Comparison of ENCODE assay signal across 21 cellular contexts in genomic region chr2:108220191-108220590, GRCh38. TPM values are rescaled to one million over a fixed set of nuclear protein-coding genes. Genes with fewer than 3 reads are reported as not detected.
DNase-seq lines count a peak whose midpoint lies in the region; ATAC-seq, FAIRE-seq and TF ChIP-seq lines count a peak whose summit lies in the region.
"Had no signal": no experiment of that assay in that cellular context is flagged by ENCODE, and none has a peak within 500 bp of the region (broad histone marks: within the 10 kb centered on the region; RNA-seq: fewer than 3 reads in every experiment).

No MANE protein-coding gene starts in this region.

- CTCF ChIA-PET in HepG2 (lab: Yijun Ruan, JAX; ENCODE audit: low intra/inter-chr PET ratio, low total read pairs) (no interaction called here), Calu3 (lab: Charles Lee) (no interaction called here)

- FAIRE-seq in HepG2 (lab: Jason Lieb, UNC), result no peak
- FAIRE-seq: GM12891 had no signal

- BruUV-seq in HepG2 (replicated peaks; lab: Mats Ljungman, UMichigan), result no TSS peak
- no TSS peak for BruUV-seq in Calu3 (replicated peaks; lab: Mats Ljungman, UMichigan)

- no peak overlapping the region for H3K4me3 ChIP-seq in HepG2 (replicated peaks in 1 of 3; ENCODE audit: insufficient read depth in 1 of 3, low read depth in 2 of 3, low read length in 3 of 3)
- H3K4me3 ChIP-seq in right lobe of liver, result no peak overlapping the region
- no peak overlapping the region for H3K4me3 ChIP-seq in SJCRH30
- H3K4me3 ChIP-seq in prostate gland, result no peak overlapping the region
- H3K4me3 ChIP-seq: SJSA1 had no signal

- no peak overlapping the region for H3K27ac ChIP-seq in HepG2 (ENCODE audit: extremely low read length, insufficient read depth, low read length)
- H3K27ac ChIP-seq in right lobe of liver, result no peak overlapping the region
- H3K27ac ChIP-seq in SJCRH30, result no peak overlapping the region
- peak overlapping the region; percentile 28 to 72 for H3K27ac ChIP-seq in prostate gland
- H3K27ac ChIP-seq: SJSA1 had no signal

- no peaks in the 10 kb centered on the region for H4K20me1 ChIP-seq in HepG2 (ENCODE audit: insufficient read depth, low read length)

- no peaks in the 10 kb centered on the region for H3K36me3 Mint-ChIP-seq in Calu3 (ENCODE audit: insufficient read depth, unreplicated experiment)
- H3K36me3 Mint-ChIP-seq: CD8-positive, alpha-beta T cell had no signal

- H2AFZ ChIP-seq in HepG2 (ENCODE audit: low read length), result no peak overlapping the region

- intact Hi-C loops in HepG2 (cut with micrococcal nuclease; ENCODE audit: unreplicated experiment) (no loop called here), right lobe of liver (cut with DNase I) (no loop called here), prostate gland (cut with DNase I) (no loop called here), Calu3 (cut with micrococcal nuclease; ENCODE audit: unreplicated experiment) (no loop called here)

- no peak for ATAC-seq in HepG2
- no peak for ATAC-seq in right lobe of liver
- ATAC-seq in GM21381 (IDR thresholded peaks at IDR 0.05; ENCODE audit: unreplicated experiment), result no peak
- ATAC-seq: CD8-positive, alpha-beta T cell; HCT116 had no signal

- no peak overlapping the region for H3K4me2 ChIP-seq in HepG2 (ENCODE audit: low read depth, low read length)

- no peaks in the 10 kb centered on the region for H3K27me3 Mint-ChIP-seq in Calu3 (ENCODE audit: unreplicated experiment)

- H3K79me2 ChIP-seq in HepG2 (ENCODE audit: insufficient read depth, low read length), result no peaks in the 10 kb centered on the region

- no peak for TF ChIP-seq RAD21 in HepG2 (CRISPR knock-in tag; IDR thresholded peaks at IDR 0.05)

- H3K27me3 ChIP-seq in HepG2 (ENCODE audit: control insufficient read depth in 1 of 2, insufficient read depth in 2 of 2, low read length in 2 of 2) (no peaks in the 10 kb centered on the region), right lobe of liver (no peaks in the 10 kb centered on the region), SJCRH30 (no peaks in the 10 kb centered on the region), prostate gland (replicated peaks; ENCODE audit: insufficient read depth) (no peaks in the 10 kb centered on the region)
- H3K27me3 ChIP-seq: SJSA1 had no signal

- TF ChIP-seq EP300 in HepG2 (IDR thresholded peaks at IDR 0.05; ENCODE audit: low read depth in 2 of 2, low read length in 2 of 2) (no peak), HepG2 (CRISPR knock-in tag; IDR thresholded peaks at IDR 0.05; ENCODE audit: borderline replicate concordance) (no peak)

- peaks cover 5% of the 10 kb centered on the region for H3K9me3 Mint-ChIP-seq in Calu3 (ENCODE audit: low read depth, unreplicated experiment)

- POLR2A ChIA-PET in HepG2 (lab: Yijun Ruan, JAX), result no interaction called here

- DNase-seq in HepG2 (ENCODE audit: low spot score), result no peak
- no peak for DNase-seq in right lobe of liver
- DNase-seq in SJCRH30, result peak; percentile 53 to 68
- DNase-seq in prostate gland (ENCODE audit: low spot score), result peak; percentile 50
- DNase-seq in SW 1271 (lab: John Stamatoyannopoulos, UW), result no peak
- no peak for DNase-seq in Calu3
- DNase-seq: CD8-positive, alpha-beta T cell; GF-D8; Karpas-422; MV-4-11; NCI-H1105; NCI-H1436 treated with DMSO at 0.1 percent for 48 hours; NCI-H187 treated with DMSO at 0.1 percent for 48 hours; NCI-H510A treated with DMSO at 0.1 percent for 48 hours had no signal

- no peaks in the 10 kb centered on the region for H3K4me1 Mint-ChIP-seq in Calu3 (ENCODE audit: low read depth, unreplicated experiment)

- 84% methylated on average over 3 of the region's 3 CpGs for WGBS in HepG2 (ENCODE audit: low lambda C conversion rate)
- WGBS in right lobe of liver (ENCODE audit: insufficient coverage, low coverage, low lambda C conversion rate, missing lambda C conversion rate), result 78% methylated on average over 3 of the region's 3 CpGs
- WGBS in prostate gland, result 68% methylated on average over 3 of the region's 3 CpGs

- TF ChIP-seq CTCF in HepG2 (CRISPR knock-in tag; IDR thresholded peaks at IDR 0.05) (no peak), right lobe of liver (IDR thresholded peaks at IDR 0.05) (no peak), prostate gland (IDR thresholded peaks at IDR 0.05) (no peak), Calu3 (IDR thresholded peaks at IDR 0.05; ENCODE audit: unreplicated experiment) (no peak)

- no peak overlapping the region for H3K4me3 Mint-ChIP-seq in Calu3 (ENCODE audit: low read depth, unreplicated experiment)
- H3K4me3 Mint-ChIP-seq: CD8-positive, alpha-beta T cell had no signal

- H3K9ac ChIP-seq in HepG2 (ENCODE audit: insufficient read depth, low read depth, low read length), result no peak overlapping the region

- H3K36me3 ChIP-seq in HepG2 (replicated peaks in 1 of 2; ENCODE audit: control insufficient read depth in 1 of 2, insufficient read depth in 2 of 2, low read length in 2 of 2) (no peaks in the 10 kb centered on the region), right lobe of liver (no peaks in the 10 kb centered on the region), SJCRH30 (no peaks in the 10 kb centered on the region), prostate gland (no peaks in the 10 kb centered on the region)
- H3K36me3 ChIP-seq: SJSA1 had no signal

- H3K4me1 ChIP-seq in HepG2 (ENCODE audit: insufficient read depth, low read length) (peaks cover 22% of the 10 kb centered on the region), right lobe of liver (no peaks in the 10 kb centered on the region), SJCRH30 (no peaks in the 10 kb centered on the region), prostate gland (replicated peaks) (peaks cover 5% of the 10 kb centered on the region)

- in situ Hi-C loops in HepG2 (cut with HindIII; ENCODE audit: extremely low pct_ligation_motif_present, low pct_unique_long_range_greater_than_20kb), result loop anchor here (25.0 kb wide), 1 partner anchor 367 kb away; no protein-coding TSS in a partner anchor

- TF ChIP-seq POLR2A in HepG2 (IDR thresholded peaks at IDR 0.05; ENCODE audit: insufficient read depth in 1 of 2, low read depth in 2 of 2, low read length in 2 of 2) (no peak), right lobe of liver (IDR thresholded peaks at IDR 0.05) (no peak), prostate gland (IDR thresholded peaks at IDR 0.05) (no peak)

- H3K9me3 ChIP-seq in HepG2 (ENCODE audit: low read length) (peaks cover 15% of the 10 kb centered on the region), right lobe of liver (peaks cover 0 to 7% (median 0%) of the 10 kb centered on the region in 4 donors), SJCRH30 (replicated peaks) (0 out of 2 replicates have a peak, but pooled peaks cover 2% of the 10 kb centered on the region), prostate gland (no peaks in the 10 kb centered on the region)

- no peak overlapping the region for H3K27ac Mint-ChIP-seq in Calu3 (ENCODE audit: unreplicated experiment)
- H3K27ac Mint-ChIP-seq: CD8-positive, alpha-beta T cell had no signal

TF ChIP-seq in HepG2, 621 proteins besides CTCF, POLR2A, EP300 and RAD21:
- TF ChIP-seq ZNF33A (CRISPR knock-in tag; IDR thresholded peaks at IDR 0.05; ENCODE audit: borderline replicate concordance) (no peak), ZNF510 (CRISPR knock-in tag; IDR thresholded peaks at IDR 0.05; ENCODE audit: low read depth) (0 out of 2 replicates have a peak, but pooled peaks have one; percentile 16), USF2 (IDR thresholded peaks at IDR 0.05; ENCODE audit: low read depth, low read length) (peak; percentile 30; the same call in 1 of the 2 replicates), USF2 (CRISPR knock-in tag; IDR thresholded peaks at IDR 0.05; ENCODE audit: borderline replicate concordance) (no peak)

RNA-seq across cellular contexts. Expression of gene SULT1C3, which starts 19.6 kb away (rescaled TPM):
- total RNA-seq in HepG2 (2016; rRNA removed; fragmentation: Illumina TruSeq; extraction: Trizol) (not detected in 2 replicates), right lobe of liver (not detected), prostate gland (not detected), Calu3 (2022) (not detected in 2 replicates)
- not detected in 2 replicates for total RNA-seq in HepG2 (2016; cell fraction: cytosol; rRNA removed; fragmentation: Illumina TruSeq; extraction: Trizol; ENCODE audit: low read depth)
- total RNA-seq in HepG2 (2016; cell fraction: insoluble cytoplasmic fraction; rRNA removed; fragmentation: Illumina TruSeq; extraction: Trizol), result not detected in 2 replicates
- not detected in 2 replicates for total RNA-seq in HepG2 (2016; cell fraction: membrane; rRNA removed; fragmentation: Illumina TruSeq; extraction: Trizol)
- not detected in 2 replicates for total RNA-seq in HepG2 (2016; cell fraction: nucleus; rRNA removed; fragmentation: Illumina TruSeq; extraction: Trizol)
- not detected in 2 replicates for polyA plus RNA-seq in HepG2 (2011; rRNA removed)
- polyA plus RNA-seq in HepG2 (2011; cell fraction: cytosol; rRNA removed), result not detected in 2 replicates
- not detected in 2 replicates for polyA plus RNA-seq in HepG2 (2011; cell fraction: nucleus; rRNA removed)
- not detected in 2 replicates for polyA plus RNA-seq in HepG2 (2012)
- not detected in 2 replicates for polyA plus RNA-seq in HepG2 (2016; cell fraction: cytosol; fragmentation: Illumina TruSeq; extraction: Trizol; ENCODE audit: low read depth)
- not detected in 2 replicates for polyA plus RNA-seq in HepG2 (2016; cell fraction: insoluble cytoplasmic fraction; fragmentation: Illumina TruSeq; extraction: Trizol; ENCODE audit: low read depth)
- polyA plus RNA-seq in HepG2 (2016; cell fraction: membrane; fragmentation: Illumina TruSeq; extraction: Trizol; ENCODE audit: low read depth), result not detected in 2 replicates
- not detected in 2 replicates for polyA plus RNA-seq in HepG2 (2016; cell fraction: nucleus; fragmentation: Illumina TruSeq; extraction: Trizol; ENCODE audit: insufficient read depth, low read depth)
- not detected in 2 replicates for polyA minus RNA-seq in HepG2 (2011; rRNA and poly(A)+ RNA removed; ENCODE audit: low replicate concordance)
- not detected in 2 replicates for polyA minus RNA-seq in HepG2 (2011; cell fraction: cytosol; rRNA and poly(A)+ RNA removed)
- polyA minus RNA-seq in HepG2 (2011; cell fraction: nucleus; rRNA and poly(A)+ RNA removed), result not detected in 2 replicates
- total RNA-seq in SJCRH30 (2014; rRNA removed; shearing (Covaris generic)), result not detected in 2 replicates
- total RNA-seq: A673; CD8-positive, alpha-beta T cell; H4; MCF 10A; SJSA1 had no signal

Comparison
In these comparisons a context has a peak if more than half of its experiments do, and no peak if none do; other contexts are left out.
1. DNase-seq: peak in SJCRH30 (2 of 2) and prostate gland (single experiment); none in HepG2 (single experiment), right lobe of liver (0 of 3), SW 1271 (0 of 2) and Calu3 (single experiment).
2. H3K27ac ChIP-seq: peak in prostate gland (2 of 2); none in HepG2 (single experiment), right lobe of liver (0 of 3) and SJCRH30 (single experiment).